In the genomic region with DNA sequence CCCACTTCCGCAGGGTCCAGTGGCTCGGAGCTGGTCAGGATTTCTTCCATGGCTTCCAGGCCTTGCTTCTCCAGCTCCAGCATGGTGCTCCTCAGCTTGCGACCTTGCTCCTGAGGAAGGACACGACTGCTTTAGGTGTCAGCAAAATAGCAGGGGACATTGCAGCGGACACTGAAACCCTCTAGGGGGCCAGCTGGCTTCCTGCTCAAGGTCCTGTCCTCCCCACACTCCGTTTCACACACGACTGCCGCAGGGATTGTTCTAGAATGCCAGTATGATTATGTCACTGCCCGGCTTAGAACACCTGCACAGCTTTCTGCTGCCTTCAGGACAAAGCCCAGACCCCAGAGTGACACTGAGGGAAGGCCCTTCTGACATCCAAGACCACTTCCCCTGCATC, we compare ENCODE assay signal across 17 cellular contexts.
DNase-seq lines count a peak whose midpoint lies in the region; ATAC-seq, FAIRE-seq and TF ChIP-seq lines count a peak whose summit lies in the region.
"Had no signal": no experiment of that assay in that cellular context is flagged by ENCODE, and none has a peak within 500 bp of the region (broad histone marks: within the 10 kb centered on the region; RNA-seq: fewer than 3 reads in every experiment).

No MANE protein-coding gene starts in this region.

- H2BK120ac ChIP-seq in trophoblast cell (ENCODE audit: insufficient read depth, low read length, poor library complexity): no peak overlapping the region

- H3K4me3 ChIP-seq in GM23338: no peak overlapping the region
- no peak overlapping the region for H3K4me3 ChIP-seq in dorsolateral prefrontal cortex
- no peak overlapping the region for H3K4me3 ChIP-seq in trophoblast cell (ENCODE audit: low read depth, low read length)
- H3K4me3 ChIP-seq in Karpas-422 (ENCODE audit: low read length): no peak overlapping the region
- H3K4me3 ChIP-seq: SK-N-MC had no signal

- no peak overlapping the region for H2AK5ac ChIP-seq in trophoblast cell (ENCODE audit: low read length)

- no peaks in the 10 kb centered on the region for H3K27me3 ChIP-seq in GM23338 (ENCODE audit: insufficient read depth)
- no peaks in the 10 kb centered on the region for H3K27me3 ChIP-seq in dorsolateral prefrontal cortex
- no peaks in the 10 kb centered on the region for H3K27me3 ChIP-seq in trophoblast cell (ENCODE audit: insufficient read depth, low read length)
- H3K27me3 ChIP-seq in Karpas-422 (ENCODE audit: low read length): no peaks in the 10 kb centered on the region

- peaks cover 15% of the 10 kb centered on the region; the same call in 1 of the 2 replicates for H4K20me1 ChIP-seq in GM23338 (replicated peaks; ENCODE audit: insufficient read depth)
- H4K20me1 ChIP-seq in Karpas-422 (ENCODE audit: insufficient read depth, low read depth, low read length): 0 out of 2 replicates have a peak, but pooled peaks cover 3% of the 10 kb centered on the region

- DNase-seq in GM23338 (ENCODE audit: low spot score) (peak; percentile 21), OCI-M1 (lab: John Stamatoyannopoulos, UW) (peak; percentile 1), dorsolateral prefrontal cortex (no peak), trophoblast cell (peak; percentile 14 to 45), D341Med (ENCODE audit: low spot score) (no peak), H54 (ENCODE audit: insufficient read length, low spot score) (no peak), Karpas-422 (no peak)
- DNase-seq in activated effector memory CD4-positive, alpha-beta T cell treated with anti-CD3 and anti-CD28 coated beads, Interleukin-2, amount 50 U/mL, for 16 hours: no peak
- DNase-seq: CD4-positive, alpha-beta memory T cell; NCI-H1436 treated with DMSO at 0.1 percent for 48 hours; NCI-H2081; NCI-H524 treated with DMSO at 0.1 percent for 48 hours; NK-92 treated with Interleukin-12 subunit alpha and Interleukin-12 subunit beta, amount 100 ng/mL, for 24 hours; PC-3 had no signal

- H3K36me3 Mint-ChIP-seq in GM23338 (ENCODE audit: low read depth): peaks cover 10% of the 10 kb centered on the region; the same call in 2 of the 3 replicates
- H3K36me3 Mint-ChIP-seq: CD4-positive, alpha-beta memory T cell had no signal

- H3K79me1 ChIP-seq in trophoblast cell (ENCODE audit: low read length): no peaks in the 10 kb centered on the region

- no peaks in the 10 kb centered on the region for H3K79me2 ChIP-seq in GM23338 (replicated peaks; ENCODE audit: insufficient read depth)
- H3K79me2 ChIP-seq in trophoblast cell (ENCODE audit: control insufficient read depth, insufficient read depth, low read length, poor library complexity): no peaks in the 10 kb centered on the region
- H3K79me2 ChIP-seq in Karpas-422 (ENCODE audit: low read length): peaks cover under 1% of the 10 kb centered on the region; the same call in 1 of the 2 replicates

- H4K8ac ChIP-seq in trophoblast cell (ENCODE audit: low read depth, low read length): no peak overlapping the region

- no peak overlapping the region for H3K14ac ChIP-seq in trophoblast cell (ENCODE audit: low read length)

- H3K9me3 ChIP-seq in trophoblast cell (ENCODE audit: insufficient read depth, low read depth, low read length) (no peaks in the 10 kb centered on the region), Karpas-422 (ENCODE audit: low read length) (no peaks in the 10 kb centered on the region)

- FAIRE-seq in H54 (lab: Jason Lieb, UNC): no peak
- FAIRE-seq: H1 had no signal

- H4K91ac ChIP-seq in trophoblast cell (ENCODE audit: low read depth, low read length): no peak overlapping the region

- H3K9me2 ChIP-seq in GM23338 (ENCODE audit: insufficient read depth) (no peaks in the 10 kb centered on the region), Karpas-422 (replicated peaks; ENCODE audit: insufficient read depth, low read length) (no peaks in the 10 kb centered on the region)

- H3K27ac ChIP-seq in GM23338 (ENCODE audit: low read depth) (no peak overlapping the region), dorsolateral prefrontal cortex (peak overlapping the region in 54 of 59 donors; percentile 11 to 90 (median 69)), trophoblast cell (ENCODE audit: low read depth, low read length) (no peak overlapping the region), Karpas-422 (ENCODE audit: low read length) (no peak overlapping the region)
- H3K27ac ChIP-seq: SK-N-MC had no signal

- intact Hi-C loops in dorsolateral prefrontal cortex (cut with DNase I): loop anchor here (5.0 to 10.0 kb wide), 4 partner anchors 61 to 287 kb away; a partner anchor contains a TSS

- no peak overlapping the region for H3K4ac ChIP-seq in trophoblast cell (ENCODE audit: low read depth, low read length)

- peak in 1 of 2 experiments; percentile 13; a peak in 1 of 4 replicates for TF ChIP-seq CTCF in GM23338 (conservative IDR thresholded peaks at IDR 0.05; ENCODE audit: low read depth in 2 of 2)
- no peak for TF ChIP-seq CTCF in dorsolateral prefrontal cortex (IDR thresholded peaks at IDR 0.05 in 54 of 56, conservative IDR thresholded peaks at IDR 0.05 in 2 of 56; ENCODE audit: low read depth in 1 of 56, partially characterized antibody in 56 of 56)

- H3F3A ChIP-seq in GM23338 (replicated peaks; ENCODE audit: low read depth): no peaks in the 10 kb centered on the region

- no CpG with 5 or more reads among the region's 9 CpGs for WGBS in trophoblast cell (ENCODE audit: extremely low coverage, insufficient coverage, insufficient read length)

- peaks cover 4% of the 10 kb centered on the region; the same call in 1 of the 2 replicates for H3K36me3 ChIP-seq in GM23338 (ENCODE audit: insufficient read depth)
- peaks cover 31 to 41% of the 10 kb centered on the region in 2 experiments for H3K36me3 ChIP-seq in trophoblast cell (ENCODE audit: control insufficient read depth in 1 of 2, insufficient read depth in 2 of 2, low read length in 2 of 2)
- H3K36me3 ChIP-seq in Karpas-422 (ENCODE audit: insufficient read depth, low read length): peaks cover 26% of the 10 kb centered on the region; the same call in 1 of the 2 replicates

- no peak overlapping the region for H2BK5ac ChIP-seq in trophoblast cell (ENCODE audit: low read depth, low read length, poor library complexity)

- H2AFZ ChIP-seq in GM23338 (no peak overlapping the region), trophoblast cell (ENCODE audit: insufficient read depth, low read length, poor library complexity) (no peak overlapping the region), Karpas-422 (ENCODE audit: low read length) (no peak overlapping the region)

- H3K4me2 ChIP-seq in GM23338 (no peak overlapping the region), trophoblast cell (ENCODE audit: low read length) (no peak overlapping the region), Karpas-422 (ENCODE audit: low read depth, low read length, poor library complexity, severe bottlenecking) (no peak overlapping the region)

- no peak for ATAC-seq in GM23338
- ATAC-seq: PC-3 had no signal

- H3K27ac Mint-ChIP-seq in GM23338: no peak overlapping the region
- H3K27ac Mint-ChIP-seq: B cell; CD4-positive, alpha-beta memory T cell had no signal

- no peaks in the 10 kb centered on the region for H3K9me3 Mint-ChIP-seq in GM23338
- H3K9me3 Mint-ChIP-seq: CD4-positive, alpha-beta memory T cell had no signal

- H2BK12ac ChIP-seq in trophoblast cell (ENCODE audit: low read length): no peak overlapping the region

- no peak overlapping the region for H4K12ac ChIP-seq in trophoblast cell (ENCODE audit: low read depth, low read length)

- no peak overlapping the region for H3K18ac ChIP-seq in trophoblast cell (ENCODE audit: low read length)

- H3K23ac ChIP-seq in trophoblast cell (ENCODE audit: low read length): no peak overlapping the region

- no peak for TF ChIP-seq POLR2A in H54 (IDR thresholded peaks at IDR 0.05; ENCODE audit: low read depth, low read length)

- peaks cover 2% of the 10 kb centered on the region for H3K27me3 Mint-ChIP-seq in GM23338 (ENCODE audit: insufficient read depth, low read depth, poor library complexity)
- H3K27me3 Mint-ChIP-seq: B cell had no signal

- H3K4me1 ChIP-seq in GM23338 (ENCODE audit: insufficient read depth) (no peaks in the 10 kb centered on the region), trophoblast cell (ENCODE audit: control insufficient read depth in 1 of 2, insufficient read depth in 2 of 2, low read length in 2 of 2) (peaks cover 0 to 3% of the 10 kb centered on the region in 2 experiments), Karpas-422 (ENCODE audit: low read length) (peaks cover 10% of the 10 kb centered on the region)

- H3K9ac ChIP-seq in trophoblast cell (ENCODE audit: low read length) (no peak overlapping the region), Karpas-422 (ENCODE audit: low read length) (no peak overlapping the region)

- no peaks in the 10 kb centered on the region; the same call in 2 of the 3 replicates for H3K4me1 Mint-ChIP-seq in GM23338
- H3K4me1 Mint-ChIP-seq: B cell; CD4-positive, alpha-beta memory T cell had no signal

- no peak overlapping the region for H3K4me3 Mint-ChIP-seq in GM23338
- H3K4me3 Mint-ChIP-seq: B cell; CD4-positive, alpha-beta memory T cell had no signal

TF ChIP-seq in GM23338, 12 proteins besides CTCF, POLR2A, EP300 and RAD21 (continues in another document):
- TF ChIP-seq NANOG (IDR thresholded peaks at IDR 0.05; ENCODE audit: borderline replicate concordance): no peak
- TF ChIP-seq CREB1 (CRISPR knock-in tag; IDR thresholded peaks at IDR 0.05; ENCODE audit: low read depth): no peak
- TF ChIP-seq EZH2 (IDR thresholded peaks at IDR 0.05; ENCODE audit: low read depth, unreplicated experiment): no peak
- TF ChIP-seq ZNF114 (CRISPR knock-in tag; IDR thresholded peaks at IDR 0.05): no peak
- TF ChIP-seq EZH2phosphoT487 (IDR thresholded peaks at IDR 0.05; ENCODE audit: unreplicated experiment): no peak

Comparison
In these comparisons a context has a peak if more than half of its experiments do, and no peak if none do; other contexts are left out.
1. DNase-seq: peak in GM23338 (single experiment), OCI-M1 (single experiment) and trophoblast cell (2 of 2); none in dorsolateral prefrontal cortex (0 of 10), D341Med (single experiment), H54 (single experiment), activated effector memory CD4-positive, alpha-beta T cell treated with anti-CD3 and anti-CD28 coated beads, Interleukin-2, amount 50 U/mL, for 16 hours (single experiment) and Karpas-422 (single experiment).
2. H3K27ac ChIP-seq: peak in dorsolateral prefrontal cortex (54 of 59); none in GM23338 (single experiment), trophoblast cell (single experiment) and Karpas-422 (single experiment).